ENCODE assay signal across 2 cellular contexts in genomic region chr17:59441459-59442096, GRCh38.
TF ChIP-seq lines count a peak whose summit lies in the region.

No MANE protein-coding gene starts in this region.

TF ChIP-seq in A549, 52 proteins besides CTCF, POLR2A, EP300 and RAD21 (continued from another document):
- TF ChIP-seq HOXB5 (CRISPR knock-in tag; IDR thresholded peaks at IDR 0.05), result no peak

TF ChIP-seq in HCT116, 20 proteins besides CTCF, POLR2A, EP300 and RAD21 (continued from another document):
- TF ChIP-seq REST (IDR thresholded peaks at IDR 0.05; ENCODE audit: low read depth), result no peak
- no peak for TF ChIP-seq SIN3A (IDR thresholded peaks at IDR 0.05; ENCODE audit: low read depth)
- no peak for TF ChIP-seq ZBTB33 (IDR thresholded peaks at IDR 0.05; ENCODE audit: extremely low read depth, insufficient replicate concordance, low read length)
- TF ChIP-seq SP1 (IDR thresholded peaks at IDR 0.05; ENCODE audit: low read depth), result no peak
- no peak for TF ChIP-seq EZH2 (IDR thresholded peaks at IDR 0.05)
- TF ChIP-seq ZNF274 (IDR thresholded peaks at IDR 0.05; ENCODE audit: low read depth, low read length), result no peak
- TF ChIP-seq EZH2phosphoT487 (IDR thresholded peaks at IDR 0.05; ENCODE audit: borderline replicate concordance), result no peak
TF ChIP-seq in HCT116: peak in this region for 0.
